In the genomic region with DNA sequence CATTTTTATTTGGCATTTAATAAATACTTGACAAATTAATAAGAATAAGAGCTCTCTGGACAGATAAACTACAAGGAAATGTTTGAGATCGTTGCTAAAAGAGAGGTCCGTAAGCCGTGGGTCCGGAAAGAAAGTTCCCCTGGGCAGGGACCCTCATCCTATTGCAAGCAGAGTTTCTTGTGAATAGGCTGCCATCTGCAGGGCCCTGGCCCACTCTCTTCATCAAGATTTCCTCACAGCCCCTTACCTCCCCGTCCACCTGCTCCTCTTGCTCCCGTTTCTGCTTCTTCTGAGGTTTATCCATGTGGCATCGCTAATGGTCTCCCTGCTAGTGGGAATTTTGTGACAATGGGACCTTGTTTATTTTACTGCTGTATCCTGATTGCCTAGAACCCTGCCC, we compare ENCODE assay signal across 29 cellular contexts. TPM values are rescaled to one million over a fixed set of nuclear protein-coding genes. Genes with fewer than 3 reads are reported as not detected.
A peak's percentile ranks its signal among the peaks of the same experiment; 100 is the strongest.
DNase-seq lines count a peak whose midpoint lies in the region; ATAC-seq, FAIRE-seq and TF ChIP-seq lines count a peak whose summit lies in the region.
"Had no signal": no experiment of that assay in that cellular context is flagged by ENCODE, and none has a peak within 500 bp of the region (broad histone marks: within the 10 kb centered on the region; RNA-seq: fewer than 3 reads in every experiment).

No MANE protein-coding gene starts in this region.

- H4K20me1 ChIP-seq in HepG2 (ENCODE audit: insufficient read depth, low read length) (no peaks in the 10 kb centered on the region), neural progenitor cell (ENCODE audit: low read depth) (no peaks in the 10 kb centered on the region)

- no peak for TF ChIP-seq EP300 in HepG2 (IDR thresholded peaks at IDR 0.05; ENCODE audit: low read depth in 2 of 2, low read length in 2 of 2)
- TF ChIP-seq EP300 in HepG2 (CRISPR knock-in tag; IDR thresholded peaks at IDR 0.05; ENCODE audit: borderline replicate concordance), result no peak
- no peak for TF ChIP-seq EP300 in Ishikawa (IDR thresholded peaks at IDR 0.05; ENCODE audit: borderline replicate concordance)

- H3K9me3 Mint-ChIP-seq in chondrocyte (ENCODE audit: low read depth) (peaks cover under 1% of the 10 kb centered on the region), neural progenitor cell (no peaks in the 10 kb centered on the region)

- in situ Hi-C loops in HepG2 (cut with HindIII; ENCODE audit: extremely low pct_ligation_motif_present, low pct_unique_long_range_greater_than_20kb), result loop anchor here (25.0 kb wide), 1 partner anchor 232 kb away; no protein-coding TSS in a partner anchor

- H3K27ac Mint-ChIP-seq in chondrocyte (ENCODE audit: unreplicated experiment) (no peak overlapping the region), neural progenitor cell (no peak overlapping the region)
- H3K27ac Mint-ChIP-seq: CD8-positive, alpha-beta memory T cell; T-helper 17 cell had no signal

- ATAC-seq in HepG2 (no peak), right lobe of liver (no peak)
- ATAC-seq: PC-3, T-helper 17 cell had no signal

- H3K27me3 Mint-ChIP-seq in chondrocyte (ENCODE audit: low read depth) (peaks cover 11% of the 10 kb centered on the region), neural progenitor cell (ENCODE audit: insufficient read depth, low read depth) (peaks cover 2% of the 10 kb centered on the region)

- H3K27me3 ChIP-seq in HepG2 (ENCODE audit: control insufficient read depth in 1 of 2, insufficient read depth in 2 of 2, low read length in 2 of 2), result peaks cover 1 to 3% of the 10 kb centered on the region in 2 experiments; a peak in 2 of 5 replicates
- no peaks in the 10 kb centered on the region for H3K27me3 ChIP-seq in right lobe of liver
- peaks cover 0 to 20% (median 0%) of the 10 kb centered on the region in 4 donors for H3K27me3 ChIP-seq in esophagus squamous epithelium
- H3K27me3 ChIP-seq in neural progenitor cell, result no peaks in the 10 kb centered on the region

- H3K27ac ChIP-seq in HepG2 (ENCODE audit: extremely low read length, insufficient read depth, low read length) (no peak overlapping the region), right lobe of liver (no peak overlapping the region), esophagus squamous epithelium (no peak overlapping the region), neural progenitor cell (no peak overlapping the region)
- H3K27ac ChIP-seq: C4-2B, HL-60, KMS-11, SK-N-MC had no signal

- H3K9me3 ChIP-seq in HepG2 (ENCODE audit: low read length), result no peaks in the 10 kb centered on the region
- H3K9me3 ChIP-seq in right lobe of liver, result no peaks in the 10 kb centered on the region
- H3K9me3 ChIP-seq in esophagus squamous epithelium, result no peaks in the 10 kb centered on the region
- H3K9me3 ChIP-seq in neural progenitor cell (ENCODE audit: low read depth), result no peaks in the 10 kb centered on the region

- no peak for FAIRE-seq in HepG2 (lab: Jason Lieb, UNC)
- FAIRE-seq: A204.1 had no signal

- H3K4me3 ChIP-seq in HepG2 (replicated peaks in 1 of 3; ENCODE audit: insufficient read depth in 1 of 3, low read depth in 2 of 3, low read length in 3 of 3) (no peak overlapping the region), right lobe of liver (no peak overlapping the region), esophagus squamous epithelium (no peak overlapping the region), neural progenitor cell (no peak overlapping the region)
- H3K4me3 ChIP-seq: SK-N-MC had no signal

- H3F3A ChIP-seq in neural progenitor cell (ENCODE audit: low read depth), result no peaks in the 10 kb centered on the region

- TF ChIP-seq RAD21 in HepG2 (CRISPR knock-in tag; IDR thresholded peaks at IDR 0.05) (no peak), Ishikawa (IDR thresholded peaks at IDR 0.05; ENCODE audit: low read depth) (peak; percentile 16)

- peaks cover 18% of the 10 kb centered on the region for H3K4me1 Mint-ChIP-seq in chondrocyte (ENCODE audit: low read depth)
- H3K4me1 Mint-ChIP-seq in neural progenitor cell, result no peaks in the 10 kb centered on the region
- H3K4me1 Mint-ChIP-seq: CD8-positive, alpha-beta memory T cell; T-helper 17 cell had no signal

- H3K9ac ChIP-seq in HepG2 (ENCODE audit: insufficient read depth, low read depth, low read length) (no peak overlapping the region), neural progenitor cell (no peak overlapping the region)
- H3K9ac ChIP-seq: KMS-11 had no signal

- H3K36me3 Mint-ChIP-seq in chondrocyte (ENCODE audit: low read depth), result no peaks in the 10 kb centered on the region
- H3K36me3 Mint-ChIP-seq in neural progenitor cell, result no peaks in the 10 kb centered on the region
- H3K36me3 Mint-ChIP-seq: CD8-positive, alpha-beta memory T cell had no signal

- CTCF ChIA-PET in HepG2 (lab: Yijun Ruan, JAX; ENCODE audit: low intra/inter-chr PET ratio, low total read pairs), result no interaction called here

- no peak for DNase-seq in HepG2 (ENCODE audit: low spot score)
- no peak for DNase-seq in right lobe of liver
- DNase-seq in chondrocyte (ENCODE audit: low spot score), result no peak
- no peak for DNase-seq in esophagus squamous epithelium (lab: John Stamatoyannopoulos, UW)
- DNase-seq in occipital lobe (lab: John Stamatoyannopoulos, UW), result no peak
- no peak for DNase-seq in neural progenitor cell (ENCODE audit: low spot score)
- DNase-seq: Calu3; CD8-positive, alpha-beta memory T cell; DMS53; EL; HCEC 1CT; NCI-H1105; NCI-H146; NCI-H2029 treated with DMSO at 0.1 percent for 48 hours; NCI-H226; NCI-H510A treated with DMSO at 0.1 percent for 48 hours; NCI-H82; PC-3; Right ventricle myocardium superior; SW 1271; T-helper 17 cell had no signal

- POLR2A ChIA-PET in HepG2 (lab: Yijun Ruan, JAX), result no interaction called here

- H3K36me3 ChIP-seq in HepG2 (replicated peaks in 1 of 2; ENCODE audit: control insufficient read depth in 1 of 2, insufficient read depth in 2 of 2, low read length in 2 of 2) (no peaks in the 10 kb centered on the region), right lobe of liver (no peaks in the 10 kb centered on the region), esophagus squamous epithelium (no peaks in the 10 kb centered on the region), neural progenitor cell (no peaks in the 10 kb centered on the region)

- no TSS peak for BruUV-seq in HepG2 (replicated peaks; lab: Mats Ljungman, UMichigan)

- TF ChIP-seq POLR2A in HepG2 (IDR thresholded peaks at IDR 0.05; ENCODE audit: insufficient read depth in 1 of 2, low read depth in 2 of 2, low read length in 2 of 2) (no peak), right lobe of liver (IDR thresholded peaks at IDR 0.05) (no peak), esophagus squamous epithelium (IDR thresholded peaks at IDR 0.05) (no peak)

- H3K4me1 ChIP-seq in HepG2 (ENCODE audit: insufficient read depth, low read length) (no peaks in the 10 kb centered on the region), right lobe of liver (no peaks in the 10 kb centered on the region), esophagus squamous epithelium (no peaks in the 10 kb centered on the region), neural progenitor cell (no peaks in the 10 kb centered on the region)

- H3K79me2 ChIP-seq in HepG2 (ENCODE audit: insufficient read depth, low read length), result no peaks in the 10 kb centered on the region
- no peaks in the 10 kb centered on the region for H3K79me2 ChIP-seq in neural progenitor cell (ENCODE audit: low read depth)

- H3K4me3 Mint-ChIP-seq in chondrocyte (ENCODE audit: unreplicated experiment), result no peak overlapping the region
- no peak overlapping the region for H3K4me3 Mint-ChIP-seq in neural progenitor cell
- H3K4me3 Mint-ChIP-seq: CD8-positive, alpha-beta memory T cell; T-helper 17 cell had no signal

- 17% methylated on average over 7 of the region's 7 CpGs for WGBS in HepG2 (ENCODE audit: low lambda C conversion rate)
- WGBS in right lobe of liver (ENCODE audit: insufficient coverage, low coverage, low lambda C conversion rate, missing lambda C conversion rate), result 36% methylated on average over 7 of the region's 7 CpGs
- WGBS in esophagus squamous epithelium, 2 donors, result 32 to 41% methylated on average over 7 of the region's 7 CpGs

- H2AFZ ChIP-seq in HepG2 (ENCODE audit: low read length), result no peak overlapping the region
- H2AFZ ChIP-seq in neural progenitor cell (replicated peaks), result no peak overlapping the region

- TF ChIP-seq CTCF in HepG2 (CRISPR knock-in tag; IDR thresholded peaks at IDR 0.05), result no peak
- TF ChIP-seq CTCF in right lobe of liver (IDR thresholded peaks at IDR 0.05), result no peak
- TF ChIP-seq CTCF in chondrocyte (IDR thresholded peaks at IDR 0.05), result peak; percentile 34
- TF ChIP-seq CTCF in esophagus squamous epithelium (IDR thresholded peaks at IDR 0.05), result no peak
- TF ChIP-seq CTCF in neural progenitor cell (IDR thresholded peaks at IDR 0.05), result no peak

- no peak overlapping the region for H3K4me2 ChIP-seq in HepG2 (ENCODE audit: low read depth, low read length)
- no peak overlapping the region for H3K4me2 ChIP-seq in neural progenitor cell
- H3K4me2 ChIP-seq: KMS-11 had no signal

- intact Hi-C loops in HepG2 (cut with micrococcal nuclease; ENCODE audit: unreplicated experiment) (no loop called here), right lobe of liver (cut with DNase I) (no loop called here), esophagus squamous epithelium (cut with DNase I) (no loop called here)

RNA-seq across cellular contexts. Expression of a gene that starts 30.1 kb away (rescaled TPM):
- not detected in 2 replicates for total RNA-seq in HepG2 (2016; rRNA removed; fragmentation: Illumina TruSeq; extraction: Trizol)
- total RNA-seq in HepG2 (2016; cell fraction: cytosol; rRNA removed; fragmentation: Illumina TruSeq; extraction: Trizol; ENCODE audit: low read depth), result not detected in 2 replicates
- not detected in 2 replicates for total RNA-seq in HepG2 (2016; cell fraction: insoluble cytoplasmic fraction; rRNA removed; fragmentation: Illumina TruSeq; extraction: Trizol)
- not detected in 2 replicates for total RNA-seq in HepG2 (2016; cell fraction: membrane; rRNA removed; fragmentation: Illumina TruSeq; extraction: Trizol)
- not detected in 2 replicates for total RNA-seq in HepG2 (2016; cell fraction: nucleus; rRNA removed; fragmentation: Illumina TruSeq; extraction: Trizol)
- polyA plus RNA-seq in HepG2 (2011; rRNA removed), result not detected in 2 replicates
- polyA plus RNA-seq in HepG2 (2011; cell fraction: cytosol; rRNA removed), result not detected in 2 replicates
- not detected in 2 replicates for polyA plus RNA-seq in HepG2 (2011; cell fraction: nucleus; rRNA removed)
- not detected in 2 replicates for polyA plus RNA-seq in HepG2 (2012)
- not detected in 2 replicates for polyA plus RNA-seq in HepG2 (2016; cell fraction: cytosol; fragmentation: Illumina TruSeq; extraction: Trizol; ENCODE audit: low read depth)
- not detected in 2 replicates for polyA plus RNA-seq in HepG2 (2016; cell fraction: insoluble cytoplasmic fraction; fragmentation: Illumina TruSeq; extraction: Trizol; ENCODE audit: low read depth)
- not detected in 2 replicates for polyA plus RNA-seq in HepG2 (2016; cell fraction: membrane; fragmentation: Illumina TruSeq; extraction: Trizol; ENCODE audit: low read depth)
- polyA plus RNA-seq in HepG2 (2016; cell fraction: nucleus; fragmentation: Illumina TruSeq; extraction: Trizol; ENCODE audit: insufficient read depth, low read depth), result not detected in 2 replicates
- polyA minus RNA-seq in HepG2 (2011; rRNA and poly(A)+ RNA removed; ENCODE audit: low replicate concordance), result not detected in 2 replicates
- polyA minus RNA-seq in HepG2 (2011; cell fraction: cytosol; rRNA and poly(A)+ RNA removed), result not detected in 2 replicates
- polyA minus RNA-seq in HepG2 (2011; cell fraction: nucleus; rRNA and poly(A)+ RNA removed), result not detected in 2 replicates
- not detected for total RNA-seq in right lobe of liver
- total RNA-seq in chondrocyte, result not detected in 3 replicates
- under 1 TPM in 2 of 4 donors, not detected in 2; 0.38 to 0.57 TPM for total RNA-seq in esophagus squamous epithelium
- total RNA-seq in occipital lobe, result 2.2 TPM
- not detected in 2 replicates for total RNA-seq in neural progenitor cell (ENCODE audit: low replicate concordance)
- total RNA-seq: Calu3; CD8-positive, alpha-beta memory T cell; HT-29; PC-3; Right ventricle myocardium superior; RPMI7951; T-helper 17 cell had no signal
- polyA plus RNA-seq: CD8-positive, alpha-beta memory T cell had no signal
